8 cellular contexts compared by ENCODE assay signal in the genomic region with DNA sequence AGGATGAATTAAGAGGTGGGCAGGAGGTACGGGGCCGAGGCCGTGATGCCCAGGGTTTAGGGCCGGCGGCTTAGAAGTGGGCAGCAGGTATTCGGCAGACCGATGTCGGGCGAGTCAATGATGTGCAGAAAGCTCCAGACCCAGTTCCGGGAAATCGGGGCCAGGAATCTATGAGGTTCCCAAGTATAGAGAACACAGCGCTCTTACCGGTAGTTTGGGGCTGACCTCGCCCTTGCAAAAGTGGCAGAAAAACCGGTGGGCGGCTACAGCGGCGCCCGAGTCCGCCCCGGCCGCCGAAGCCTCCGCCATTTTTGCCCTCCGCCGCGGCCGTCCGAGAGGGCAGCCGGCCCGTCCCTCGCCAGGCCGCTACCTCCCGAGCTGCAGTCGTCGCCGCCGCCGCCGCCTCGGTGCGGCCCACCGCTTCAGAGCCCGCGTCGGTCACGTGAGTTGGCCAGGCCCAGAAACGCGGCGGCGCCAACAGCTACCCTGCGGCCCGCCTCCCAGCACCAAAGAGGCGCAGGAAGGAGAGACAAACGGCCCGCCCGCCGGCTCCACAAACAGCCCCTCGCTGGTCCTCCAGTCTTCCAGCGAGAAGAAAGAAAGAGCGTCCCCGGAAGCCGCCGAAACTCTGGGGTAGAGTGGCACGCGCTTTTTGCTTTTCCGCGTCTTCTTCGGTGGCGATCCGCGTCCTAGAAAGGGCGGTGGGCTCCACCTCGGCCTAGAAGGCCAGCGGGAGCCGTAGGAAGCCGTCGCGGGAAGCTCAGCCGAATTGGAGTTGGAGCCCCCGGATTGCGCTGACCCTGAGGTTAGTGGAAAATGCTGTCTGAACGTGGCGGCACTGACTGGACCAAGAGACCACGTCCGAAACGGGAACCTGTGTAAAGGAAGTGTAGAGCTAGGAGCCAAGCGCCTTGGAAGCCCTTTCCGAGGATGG. TPM values are rescaled to one million over a fixed set of nuclear protein-coding genes. Genes with fewer than 3 reads are reported as not detected.
DNase-seq lines count a peak whose midpoint lies in the region; ATAC-seq, FAIRE-seq and TF ChIP-seq lines count a peak whose summit lies in the region.

TSS of gene POLR3C (plus strand) at position 636 of the 934 bp plus-strand sequence. CDS start 1,577 bp downstream, outside the sequence.
TSS of gene RNF115 (minus strand) at position 531 of the 934 bp plus-strand sequence. CDS start at position 309, 222 bp downstream.

- peaks cover 5 to 13% of the 10 kb centered on the region in 2 donors for H3K4me1 ChIP-seq in adrenal gland (replicated peaks in 1 of 2)
- peaks cover 7 to 23% (median 16%) of the 10 kb centered on the region in 9 donors for H3K4me1 ChIP-seq in heart right ventricle
- peaks cover 8 to 14% (median 12%) of the 10 kb centered on the region in 4 donors for H3K4me1 ChIP-seq in upper lobe of left lung

- peak; percentile 85 for ATAC-seq in HG02870 (IDR thresholded peaks at IDR 0.05; ENCODE audit: unreplicated experiment)
- ATAC-seq in heart right ventricle, result peak; percentile 96 to 98 (median 96)
- ATAC-seq in upper lobe of left lung (ENCODE audit: low FRiP score in 2 of 2), result peak; percentile 96 to 97

- DNase-seq in GM12892 (ENCODE audit: insufficient read length) (peak; percentile 86), NCI-H146 treated with DMSO at 0.1 percent for 48 hours (lab: John Stamatoyannopoulos, UW; ENCODE audit: unreplicated experiment) (peak; percentile 88), adrenal gland (peak; percentile 87 to 95 (median 91)), heart right ventricle (peak; percentile 90 to 93), posterior vena cava (ENCODE audit: low spot score) (peak; percentile 97), upper lobe of left lung (peak; percentile 95 to 96)

- TF ChIP-seq POLR2A in GM12892 (IDR thresholded peaks at IDR 0.05; ENCODE audit: low read depth, low read length) (peak; percentile 90; the same call in 1 of the 2 replicates), adrenal gland (IDR thresholded peaks at IDR 0.05) (peak; percentile 81 to 93), upper lobe of left lung (IDR thresholded peaks at IDR 0.05) (peak in 3 of 4 donors; percentile 85 to 95 (median 86))

- FAIRE-seq in GM12892 (lab: Jason Lieb, UNC), result no peak

- 0 to 2% (median 1%) methylated on average over 30 to 89 of the region's 89 CpGs for WGBS in adrenal gland, 4 donors
- WGBS in heart right ventricle, 2 donors, result 0 to 2% methylated on average over 86 to 89 of the region's 89 CpGs
- 1% methylated on average over 30 to 46 of the region's 89 CpGs for WGBS in upper lobe of left lung, 2 donors

- H3K27ac ChIP-seq in adrenal gland (peak within 1 kb of the TSS; percentile 80 to 94 (median 86)), heart right ventricle (peak within 1 kb of the TSS; percentile 91 to 97 (median 94)), upper lobe of left lung (peak within 1 kb of the TSS; percentile 90 to 98 (median 96))

- TF ChIP-seq CTCF in adrenal gland (IDR thresholded peaks at IDR 0.05), result peak in 1 of 6 experiments; percentile 7
- TF ChIP-seq CTCF in heart right ventricle (IDR thresholded peaks at IDR 0.05), result no peak
- peak in 1 of 6 experiments; percentile 11 for TF ChIP-seq CTCF in upper lobe of left lung (IDR thresholded peaks at IDR 0.05)

- intact Hi-C loops in T-helper 1 cell treated with Interleukin-12 subunit alpha and Interleukin-12 subunit beta and Interleukin-4 antibody, amounts not matched to agents 30 ng/mL and 1 ng/mL, for 36 hours (cut with micrococcal nuclease), result loop anchor here (2.0 to 10.0 kb wide), 7 partner anchors 21 to 219 kb away; partner anchors contain the start of genes GPR89A, LIX1L, NUDT17 and PIAS3
- intact Hi-C loops in adrenal gland (cut with DNase I), result loop anchor here in 1 of 2 donors (10.0 kb wide), 1 partner anchor 89 kb away; no protein-coding TSS in a partner anchor
- intact Hi-C loops in heart right ventricle (cut with DNase I), result loop anchor here in 1 of 10 donors (2.0 kb wide), 1 partner anchor 35 kb away; the partner anchor contains the start of gene PIAS3
- intact Hi-C loops in posterior vena cava (cut with DNase I), result no loop called here

- TF ChIP-seq EP300 in upper lobe of left lung (IDR thresholded peaks at IDR 0.05), result no peak

- H3K27me3 ChIP-seq in adrenal gland (no peaks in the 10 kb centered on the region), heart right ventricle (no peaks in the 10 kb centered on the region), upper lobe of left lung (no peaks in the 10 kb centered on the region)

- H3K4me3 ChIP-seq in adrenal gland (peak within 1 kb of the TSS; percentile 12 to 72 (median 48)), heart right ventricle (peak within 1 kb of the TSS; percentile 68 to 88 (median 76)), upper lobe of left lung (peak within 1 kb of the TSS; percentile 58 to 90 (median 80))

- H3K9me3 ChIP-seq in adrenal gland (replicated peaks in 1 of 3), result no peaks in the 10 kb centered on the region
- H3K9me3 ChIP-seq in heart right ventricle, result no peaks in the 10 kb centered on the region
- no peaks in the 10 kb centered on the region for H3K9me3 ChIP-seq in upper lobe of left lung

- peaks cover 0 to 30% of the 10 kb centered on the region in 2 donors for H3K36me3 ChIP-seq in adrenal gland (replicated peaks in 1 of 2)
- peaks cover 0 to 35% (median 24%) of the 10 kb centered on the region in 9 donors for H3K36me3 ChIP-seq in heart right ventricle
- H3K36me3 ChIP-seq in upper lobe of left lung, result peaks cover 14 to 33% (median 20%) of the 10 kb centered on the region in 4 donors

RNA-seq across cellular contexts. Expression of gene POLR3C, which starts in this region (rescaled TPM):
- 23.2 TPM for polyA plus RNA-seq in GM12892 (2012; ENCODE audit: missing spikeins)
- total RNA-seq in T-helper 1 cell treated with Interleukin-12 subunit alpha and Interleukin-12 subunit beta and Interleukin-4 antibody, amounts not matched to agents 30 ng/mL and 1 ng/mL, for 36 hours, result 32.8 and 35.3 TPM in 2 replicates
- total RNA-seq in adrenal gland (10 to 100 TPM; 15.5 to 28.4 (median 20.4) TPM), heart right ventricle (10 to 100 TPM; 11.8 to 18.1 (median 16.1) TPM), posterior vena cava (10 to 100 TPM; 22.1 to 25.3 TPM), upper lobe of left lung (10 to 100 TPM; 15.9 to 40.9 (median 26.7) TPM)
- polyA plus RNA-seq in adrenal gland (10 to 100 TPM; 12.0 to 19.8 (median 16.2) TPM), heart right ventricle (10 to 100 TPM in 1 of 2 donors, 1 to 10 TPM in 1; 8.0 to 11.3 TPM)

RNA-seq across cellular contexts. Expression of gene RNF115, which starts in this region (rescaled TPM):
- polyA plus RNA-seq in GM12892 (2012; ENCODE audit: missing spikeins), result 9.7 TPM
- 18.1 and 19.9 TPM in 2 replicates for total RNA-seq in T-helper 1 cell treated with Interleukin-12 subunit alpha and Interleukin-12 subunit beta and Interleukin-4 antibody, amounts not matched to agents 30 ng/mL and 1 ng/mL, for 36 hours
- total RNA-seq in adrenal gland (10 to 100 TPM in 7 of 8 donors, 1 to 10 TPM in 1; 8.3 to 19.2 (median 12.4) TPM), heart right ventricle (10 to 100 TPM; 39.2 to 99.0 (median 56.3) TPM), posterior vena cava (10 to 100 TPM; 28.5 to 69.0 TPM), upper lobe of left lung (10 to 100 TPM; 10.7 to 32.0 (median 19.0) TPM)
- polyA plus RNA-seq in adrenal gland (10 to 100 TPM in 1 of 3 donors, 1 to 10 TPM in 2; 8.4 to 17.1 (median 9.3) TPM), heart right ventricle (10 to 100 TPM; 12.8 to 25.2 TPM)

Comparison
In these comparisons a context has a peak if more than half of its experiments do, and no peak if none do; other contexts are left out.
1. Peak in every context shown above with its lines: DNase-seq, ATAC-seq, H3K4me3 ChIP-seq and H3K27ac ChIP-seq.